ENCODE assay signal across 1 cellular context in the genomic region with DNA sequence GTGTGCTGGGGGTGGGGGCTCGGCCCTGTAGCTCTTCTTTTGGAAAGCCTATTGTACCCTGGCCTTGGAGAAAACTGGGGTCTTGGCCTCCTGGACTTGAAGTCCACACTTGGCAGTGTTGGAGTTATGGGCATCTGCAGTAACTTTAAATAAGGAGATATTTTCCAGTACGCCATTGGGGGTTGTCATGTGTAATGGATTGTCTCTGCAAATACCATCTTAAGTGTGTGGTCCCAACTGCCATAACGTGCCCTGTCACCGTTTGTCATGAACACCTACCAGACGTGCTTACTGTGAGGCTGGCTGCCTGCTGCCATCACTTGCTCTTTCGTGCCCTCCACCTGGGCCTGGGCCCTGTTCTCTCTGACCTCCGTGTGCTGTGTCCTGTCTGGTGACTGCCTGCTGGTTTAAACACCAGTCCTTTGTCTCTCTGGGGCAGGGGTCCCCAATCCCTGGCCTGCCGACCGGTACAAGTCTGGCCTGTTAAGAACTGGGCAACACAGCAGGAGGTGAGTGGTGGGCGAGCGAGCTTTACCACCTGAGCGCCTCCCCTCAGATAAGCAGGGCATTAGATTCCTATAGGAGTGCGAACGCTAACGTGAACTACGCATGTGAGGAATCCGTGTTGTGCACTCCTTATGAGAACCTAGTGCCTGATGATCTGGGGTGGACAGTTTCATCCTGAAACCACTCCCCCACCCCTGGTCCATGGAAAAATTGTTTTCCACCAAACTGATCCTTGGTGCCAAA.
TF ChIP-seq lines count a peak whose summit lies in the region.

No MANE protein-coding gene starts in this region.

TF ChIP-seq in K562, 482 proteins besides CTCF, POLR2A, EP300 and RAD21 (continued from another document and continues in another):
- TF ChIP-seq, protein P1, sequence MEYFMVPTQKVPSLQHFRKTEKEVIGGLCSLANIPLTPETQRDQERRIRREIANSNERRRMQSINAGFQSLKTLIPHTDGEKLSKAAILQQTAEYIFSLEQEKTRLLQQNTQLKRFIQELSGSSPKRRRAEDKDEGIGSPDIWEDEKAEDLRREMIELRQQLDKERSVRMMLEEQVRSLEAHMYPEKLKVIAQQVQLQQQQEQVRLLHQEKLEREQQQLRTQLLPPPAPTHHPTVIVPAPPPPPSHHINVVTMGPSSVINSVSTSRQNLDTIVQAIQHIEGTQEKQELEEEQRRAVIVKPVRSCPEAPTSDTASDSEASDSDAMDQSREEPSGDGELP (CRISPR knock-in tag; IDR thresholded peaks at IDR 0.05; ENCODE audit: borderline replicate concordance) = no peak
- TF ChIP-seq, protein P2, sequence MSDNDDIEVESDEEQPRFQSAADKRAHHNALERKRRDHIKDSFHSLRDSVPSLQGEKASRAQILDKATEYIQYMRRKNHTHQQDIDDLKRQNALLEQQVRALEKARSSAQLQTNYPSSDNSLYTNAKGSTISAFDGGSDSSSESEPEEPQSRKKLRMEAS (CRISPR knock-in tag; IDR thresholded peaks at IDR 0.05) = no peak
- TF ChIP-seq PHF21A (IDR thresholded peaks at IDR 0.05; ENCODE audit: borderline replicate concordance, low read depth) (no peak), ZNF124 (CRISPR knock-in tag; IDR thresholded peaks at IDR 0.05) (no peak), LCOR (CRISPR knock-in tag; IDR thresholded peaks at IDR 0.05) (no peak), HDAC2 (IDR thresholded peaks at IDR 0.05) (no peak), HNRNPUL1 (IDR thresholded peaks at IDR 0.05; ENCODE audit: low read length) (0 out of 2 replicates have a peak, but pooled peaks have one; percentile 35), PRPF4 (IDR thresholded peaks at IDR 0.05; ENCODE audit: insufficient read depth, low read depth, low read length, poor library complexity, severe bottlenecking) (no peak), THRAP3 (IDR thresholded peaks at IDR 0.05; ENCODE audit: borderline replicate concordance) (no peak), MEF2D (tag; conservative IDR thresholded peaks at IDR 0.05; ENCODE audit: low read depth) (no peak), ZNF707 (CRISPR knock-in tag; conservative IDR thresholded peaks at IDR 0.05) (no peak), ETV1 (tag; conservative IDR thresholded peaks at IDR 0.05; ENCODE audit: low read depth) (no peak), SREBF2 (CRISPR knock-in tag; IDR thresholded peaks at IDR 0.05) (no peak), HDAC1 (IDR thresholded peaks at IDR 0.05) (no peak), SETDB1 (IDR thresholded peaks at IDR 0.05; ENCODE audit: low read length) (no peak), SP2 (IDR thresholded peaks at IDR 0.05; ENCODE audit: extremely low read depth, low read depth, low read length, poor library complexity, severe bottlenecking) (no peak), GABPB1 (CRISPR knock-in tag; IDR thresholded peaks at IDR 0.05) (no peak), CBFA2T2 (conservative IDR thresholded peaks at IDR 0.05) (no peak), PYGO2 (tag; IDR thresholded peaks at IDR 0.05) (no peak), BMI1 (IDR thresholded peaks at IDR 0.05; ENCODE audit: low read length) (no peak), ZNF347 (CRISPR knock-in tag; IDR thresholded peaks at IDR 0.05; ENCODE audit: low read depth) (no peak), SRSF7 (optimal IDR thresholded peaks at IDR 0.05; ENCODE audit: low read depth, low read length) (no peak), RBM15 (IDR thresholded peaks at IDR 0.05; ENCODE audit: insufficient read depth, low read length) (no peak), RBM25 (IDR thresholded peaks at IDR 0.05; ENCODE audit: low read depth, low read length, severe bottlenecking) (no peak), SRSF3 (IDR thresholded peaks at IDR 0.05; ENCODE audit: insufficient read depth, low read length) (no peak), ESRRA (IDR thresholded peaks at IDR 0.05; ENCODE audit: borderline replicate concordance, low read depth) (no peak)
- TF ChIP-seq, protein P3, sequence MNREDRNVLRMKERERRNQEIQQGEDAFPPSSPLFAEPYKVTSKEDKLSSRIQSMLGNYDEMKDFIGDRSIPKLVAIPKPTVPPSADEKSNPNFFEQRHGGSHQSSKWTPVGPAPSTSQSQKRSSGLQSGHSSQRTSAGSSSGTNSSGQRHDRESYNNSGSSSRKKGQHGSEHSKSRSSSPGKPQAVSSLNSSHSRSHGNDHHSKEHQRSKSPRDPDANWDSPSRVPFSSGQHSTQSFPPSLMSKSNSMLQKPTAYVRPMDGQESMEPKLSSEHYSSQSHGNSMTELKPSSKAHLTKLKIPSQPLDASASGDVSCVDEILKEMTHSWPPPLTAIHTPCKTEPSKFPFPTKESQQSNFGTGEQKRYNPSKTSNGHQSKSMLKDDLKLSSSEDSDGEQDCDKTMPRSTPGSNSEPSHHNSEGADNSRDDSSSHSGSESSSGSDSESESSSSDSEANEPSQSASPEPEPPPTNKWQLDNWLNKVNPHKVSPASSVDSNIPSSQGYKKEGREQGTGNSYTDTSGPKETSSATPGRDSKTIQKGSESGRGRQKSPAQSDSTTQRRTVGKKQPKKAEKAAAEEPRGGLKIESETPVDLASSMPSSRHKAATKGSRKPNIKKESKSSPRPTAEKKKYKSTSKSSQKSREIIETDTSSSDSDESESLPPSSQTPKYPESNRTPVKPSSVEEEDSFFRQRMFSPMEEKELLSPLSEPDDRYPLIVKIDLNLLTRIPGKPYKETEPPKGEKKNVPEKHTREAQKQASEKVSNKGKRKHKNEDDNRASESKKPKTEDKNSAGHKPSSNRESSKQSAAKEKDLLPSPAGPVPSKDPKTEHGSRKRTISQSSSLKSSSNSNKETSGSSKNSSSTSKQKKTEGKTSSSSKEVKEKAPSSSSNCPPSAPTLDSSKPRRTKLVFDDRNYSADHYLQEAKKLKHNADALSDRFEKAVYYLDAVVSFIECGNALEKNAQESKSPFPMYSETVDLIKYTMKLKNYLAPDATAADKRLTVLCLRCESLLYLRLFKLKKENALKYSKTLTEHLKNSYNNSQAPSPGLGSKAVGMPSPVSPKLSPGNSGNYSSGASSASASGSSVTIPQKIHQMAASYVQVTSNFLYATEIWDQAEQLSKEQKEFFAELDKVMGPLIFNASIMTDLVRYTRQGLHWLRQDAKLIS (CRISPR knock-in tag; IDR thresholded peaks at IDR 0.05) = no peak
- TF ChIP-seq, protein P4, sequence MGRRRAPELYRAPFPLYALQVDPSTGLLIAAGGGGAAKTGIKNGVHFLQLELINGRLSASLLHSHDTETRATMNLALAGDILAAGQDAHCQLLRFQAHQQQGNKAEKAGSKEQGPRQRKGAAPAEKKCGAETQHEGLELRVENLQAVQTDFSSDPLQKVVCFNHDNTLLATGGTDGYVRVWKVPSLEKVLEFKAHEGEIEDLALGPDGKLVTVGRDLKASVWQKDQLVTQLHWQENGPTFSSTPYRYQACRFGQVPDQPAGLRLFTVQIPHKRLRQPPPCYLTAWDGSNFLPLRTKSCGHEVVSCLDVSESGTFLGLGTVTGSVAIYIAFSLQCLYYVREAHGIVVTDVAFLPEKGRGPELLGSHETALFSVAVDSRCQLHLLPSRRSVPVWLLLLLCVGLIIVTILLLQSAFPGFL (CRISPR knock-in tag; IDR thresholded peaks at IDR 0.05) = no peak
- TF ChIP-seq, protein P5, sequence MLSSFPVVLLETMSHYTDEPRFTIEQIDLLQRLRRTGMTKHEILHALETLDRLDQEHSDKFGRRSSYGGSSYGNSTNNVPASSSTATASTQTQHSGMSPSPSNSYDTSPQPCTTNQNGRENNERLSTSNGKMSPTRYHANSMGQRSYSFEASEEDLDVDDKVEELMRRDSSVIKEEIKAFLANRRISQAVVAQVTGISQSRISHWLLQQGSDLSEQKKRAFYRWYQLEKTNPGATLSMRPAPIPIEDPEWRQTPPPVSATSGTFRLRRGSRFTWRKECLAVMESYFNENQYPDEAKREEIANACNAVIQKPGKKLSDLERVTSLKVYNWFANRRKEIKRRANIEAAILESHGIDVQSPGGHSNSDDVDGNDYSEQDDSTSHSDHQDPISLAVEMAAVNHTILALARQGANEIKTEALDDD (IDR thresholded peaks at IDR 0.05) = no peak
- TF ChIP-seq, protein P6, sequence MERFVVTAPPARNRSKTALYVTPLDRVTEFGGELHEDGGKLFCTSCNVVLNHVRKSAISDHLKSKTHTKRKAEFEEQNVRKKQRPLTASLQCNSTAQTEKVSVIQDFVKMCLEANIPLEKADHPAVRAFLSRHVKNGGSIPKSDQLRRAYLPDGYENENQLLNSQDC (CRISPR knock-in tag; IDR thresholded peaks at IDR 0.05) = 0 out of 2 replicates have a peak, but pooled peaks have one; percentile 21
- TF ChIP-seq, protein P7, sequence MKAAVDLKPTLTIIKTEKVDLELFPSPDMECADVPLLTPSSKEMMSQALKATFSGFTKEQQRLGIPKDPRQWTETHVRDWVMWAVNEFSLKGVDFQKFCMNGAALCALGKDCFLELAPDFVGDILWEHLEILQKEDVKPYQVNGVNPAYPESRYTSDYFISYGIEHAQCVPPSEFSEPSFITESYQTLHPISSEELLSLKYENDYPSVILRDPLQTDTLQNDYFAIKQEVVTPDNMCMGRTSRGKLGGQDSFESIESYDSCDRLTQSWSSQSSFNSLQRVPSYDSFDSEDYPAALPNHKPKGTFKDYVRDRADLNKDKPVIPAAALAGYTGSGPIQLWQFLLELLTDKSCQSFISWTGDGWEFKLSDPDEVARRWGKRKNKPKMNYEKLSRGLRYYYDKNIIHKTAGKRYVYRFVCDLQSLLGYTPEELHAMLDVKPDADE (conservative IDR thresholded peaks at IDR 0.05; ENCODE audit: control insufficient read depth, low read depth, low read length) = no peak
- TF ChIP-seq, protein P8, sequence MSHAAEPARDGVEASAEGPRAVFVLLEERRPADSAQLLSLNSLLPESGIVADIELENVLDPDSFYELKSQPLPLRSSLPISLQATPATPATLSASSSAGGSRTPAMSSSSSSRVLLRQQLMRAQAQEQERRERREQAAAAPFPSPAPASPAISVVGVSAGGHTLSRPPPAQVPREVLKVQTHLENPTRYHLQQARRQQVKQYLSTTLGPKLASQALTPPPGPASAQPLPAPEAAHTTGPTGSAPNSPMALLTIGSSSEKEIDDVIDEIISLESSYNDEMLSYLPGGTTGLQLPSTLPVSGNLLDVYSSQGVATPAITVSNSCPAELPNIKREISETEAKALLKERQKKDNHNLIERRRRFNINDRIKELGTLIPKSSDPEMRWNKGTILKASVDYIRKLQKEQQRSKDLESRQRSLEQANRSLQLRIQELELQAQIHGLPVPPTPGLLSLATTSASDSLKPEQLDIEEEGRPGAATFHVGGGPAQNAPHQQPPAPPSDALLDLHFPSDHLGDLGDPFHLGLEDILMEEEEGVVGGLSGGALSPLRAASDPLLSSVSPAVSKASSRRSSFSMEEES (CRISPR knock-in tag; IDR thresholded peaks at IDR 0.05) = no peak
- TF ChIP-seq, protein P9, sequence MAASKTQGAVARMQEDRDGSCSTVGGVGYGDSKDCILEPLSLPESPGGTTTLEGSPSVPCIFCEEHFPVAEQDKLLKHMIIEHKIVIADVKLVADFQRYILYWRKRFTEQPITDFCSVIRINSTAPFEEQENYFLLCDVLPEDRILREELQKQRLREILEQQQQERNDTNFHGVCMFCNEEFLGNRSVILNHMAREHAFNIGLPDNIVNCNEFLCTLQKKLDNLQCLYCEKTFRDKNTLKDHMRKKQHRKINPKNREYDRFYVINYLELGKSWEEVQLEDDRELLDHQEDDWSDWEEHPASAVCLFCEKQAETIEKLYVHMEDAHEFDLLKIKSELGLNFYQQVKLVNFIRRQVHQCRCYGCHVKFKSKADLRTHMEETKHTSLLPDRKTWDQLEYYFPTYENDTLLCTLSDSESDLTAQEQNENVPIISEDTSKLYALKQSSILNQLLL (CRISPR knock-in tag; IDR thresholded peaks at IDR 0.05; ENCODE audit: borderline replicate concordance) = no peak
- TF ChIP-seq, protein P10, sequence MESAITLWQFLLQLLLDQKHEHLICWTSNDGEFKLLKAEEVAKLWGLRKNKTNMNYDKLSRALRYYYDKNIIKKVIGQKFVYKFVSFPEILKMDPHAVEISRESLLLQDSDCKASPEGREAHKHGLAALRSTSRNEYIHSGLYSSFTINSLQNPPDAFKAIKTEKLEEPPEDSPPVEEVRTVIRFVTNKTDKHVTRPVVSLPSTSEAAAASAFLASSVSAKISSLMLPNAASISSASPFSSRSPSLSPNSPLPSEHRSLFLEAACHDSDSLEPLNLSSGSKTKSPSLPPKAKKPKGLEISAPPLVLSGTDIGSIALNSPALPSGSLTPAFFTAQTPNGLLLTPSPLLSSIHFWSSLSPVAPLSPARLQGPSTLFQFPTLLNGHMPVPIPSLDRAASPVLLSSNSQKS (CRISPR knock-in tag; IDR thresholded peaks at IDR 0.05) = no peak
- TF ChIP-seq, protein P11, sequence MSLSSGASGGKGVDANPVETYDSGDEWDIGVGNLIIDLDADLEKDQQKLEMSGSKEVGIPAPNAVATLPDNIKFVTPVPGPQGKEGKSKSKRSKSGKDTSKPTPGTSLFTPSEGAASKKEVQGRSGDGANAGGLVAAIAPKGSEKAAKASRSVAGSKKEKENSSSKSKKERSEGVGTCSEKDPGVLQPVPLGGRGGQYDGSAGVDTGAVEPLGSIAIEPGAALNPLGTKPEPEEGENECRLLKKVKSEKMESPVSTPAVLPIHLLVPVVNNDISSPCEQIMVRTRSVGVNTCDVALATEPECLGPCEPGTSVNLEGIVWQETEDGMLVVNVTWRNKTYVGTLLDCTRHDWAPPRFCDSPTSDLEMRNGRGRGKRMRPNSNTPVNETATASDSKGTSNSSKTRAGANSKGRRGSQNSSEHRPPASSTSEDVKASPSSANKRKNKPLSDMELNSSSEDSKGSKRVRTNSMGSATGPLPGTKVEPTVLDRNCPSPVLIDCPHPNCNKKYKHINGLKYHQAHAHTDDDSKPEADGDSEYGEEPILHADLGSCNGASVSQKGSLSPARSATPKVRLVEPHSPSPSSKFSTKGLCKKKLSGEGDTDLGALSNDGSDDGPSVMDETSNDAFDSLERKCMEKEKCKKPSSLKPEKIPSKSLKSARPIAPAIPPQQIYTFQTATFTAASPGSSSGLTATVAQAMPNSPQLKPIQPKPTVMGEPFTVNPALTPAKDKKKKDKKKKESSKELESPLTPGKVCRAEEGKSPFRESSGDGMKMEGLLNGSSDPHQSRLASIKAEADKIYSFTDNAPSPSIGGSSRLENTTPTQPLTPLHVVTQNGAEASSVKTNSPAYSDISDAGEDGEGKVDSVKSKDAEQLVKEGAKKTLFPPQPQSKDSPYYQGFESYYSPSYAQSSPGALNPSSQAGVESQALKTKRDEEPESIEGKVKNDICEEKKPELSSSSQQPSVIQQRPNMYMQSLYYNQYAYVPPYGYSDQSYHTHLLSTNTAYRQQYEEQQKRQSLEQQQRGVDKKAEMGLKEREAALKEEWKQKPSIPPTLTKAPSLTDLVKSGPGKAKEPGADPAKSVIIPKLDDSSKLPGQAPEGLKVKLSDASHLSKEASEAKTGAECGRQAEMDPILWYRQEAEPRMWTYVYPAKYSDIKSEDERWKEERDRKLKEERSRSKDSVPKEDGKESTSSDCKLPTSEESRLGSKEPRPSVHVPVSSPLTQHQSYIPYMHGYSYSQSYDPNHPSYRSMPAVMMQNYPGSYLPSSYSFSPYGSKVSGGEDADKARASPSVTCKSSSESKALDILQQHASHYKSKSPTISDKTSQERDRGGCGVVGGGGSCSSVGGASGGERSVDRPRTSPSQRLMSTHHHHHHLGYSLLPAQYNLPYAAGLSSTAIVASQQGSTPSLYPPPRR (CRISPR knock-in tag; IDR thresholded peaks at IDR 0.05; ENCODE audit: borderline replicate concordance) = no peak
- TF ChIP-seq, protein P12, sequence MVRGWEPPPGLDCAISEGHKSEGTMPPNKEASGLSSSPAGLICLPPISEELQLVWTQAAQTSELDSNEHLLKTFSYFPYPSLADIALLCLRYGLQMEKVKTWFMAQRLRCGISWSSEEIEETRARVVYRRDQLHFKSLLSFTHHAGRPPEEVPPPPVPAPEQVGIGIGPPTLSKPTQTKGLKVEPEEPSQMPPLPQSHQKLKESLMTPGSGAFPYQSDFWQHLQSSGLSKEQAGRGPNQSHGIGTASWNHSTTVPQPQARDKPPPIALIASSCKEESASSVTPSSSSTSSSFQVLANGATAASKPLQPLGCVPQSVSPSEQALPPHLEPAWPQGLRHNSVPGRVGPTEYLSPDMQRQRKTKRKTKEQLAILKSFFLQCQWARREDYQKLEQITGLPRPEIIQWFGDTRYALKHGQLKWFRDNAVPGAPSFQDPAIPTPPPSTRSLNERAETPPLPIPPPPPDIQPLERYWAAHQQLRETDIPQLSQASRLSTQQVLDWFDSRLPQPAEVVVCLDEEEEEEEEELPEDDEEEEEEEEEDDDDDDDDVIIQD (CRISPR knock-in tag; IDR thresholded peaks at IDR 0.05) = no peak
